Comparison of ENCODE assay signal across 20 cellular contexts in genomic region chr20:24868959-24869358, GRCh38.
DNase-seq lines count a peak whose midpoint lies in the region; ATAC-seq and TF ChIP-seq lines count a peak whose summit lies in the region.
"Had no signal": no experiment of that assay in that cellular context is flagged by ENCODE, and none has a peak within 500 bp of the region (broad histone marks: within the 10 kb centered on the region; RNA-seq: fewer than 3 reads in every experiment).

No MANE protein-coding gene starts in this region.

- 88% methylated on average over 6 of the region's 6 CpGs for WGBS in smooth muscle cell (ENCODE audit: low lambda C conversion rate)

- DNase-seq in glutamatergic neuron (no peak), upper lobe of right lung (peak; percentile 45), HCEC 1CT (no peak), smooth muscle cell (lab: John Stamatoyannopoulos, UW; ENCODE audit: unreplicated experiment) (no peak)
- DNase-seq: AML-193; Caco-2; Calu3; CD4-positive, alpha-beta T cell; CD8-positive, alpha-beta T cell; DMS53; DMS79; DND-41; GDM1 had no signal

- no peaks in the 10 kb centered on the region for H3K4me1 Mint-ChIP-seq in glutamatergic neuron (ENCODE audit: low read depth, unreplicated experiment)

- no peaks in the 10 kb centered on the region for H3K79me2 ChIP-seq in smooth muscle cell (ENCODE audit: low read depth)

- H3K27ac ChIP-seq in HEK293 (ENCODE audit: extremely low read depth, low read depth, low read length) (no peak overlapping the region), upper lobe of right lung (no peak overlapping the region), smooth muscle cell (ENCODE audit: low read depth) (no peak overlapping the region)
- H3K27ac ChIP-seq: 22Rv1; A549; BLaER1 treated with 17β-estradiol and CSF1 and Interleukin-3, amounts not matched to agents 10 nM and 100 nM; C4-2B had no signal

- H3K4me2 ChIP-seq in smooth muscle cell, result no peak overlapping the region
- H3K4me2 ChIP-seq: A549; BLaER1 treated with 17β-estradiol and CSF1 and Interleukin-3, amounts not matched to agents 10 nM and 100 nM had no signal

- no peak for ATAC-seq in upper lobe of right lung
- ATAC-seq: A549; CD8-positive, alpha-beta T cell; GM12878 had no signal

- CTCF ChIA-PET in HEK293 (lab: Yijun Ruan, JAX), result no interaction called here

- TF ChIP-seq CTCF in HEK293 (tag by site-specific recombination; IDR thresholded peaks at IDR 0.05), result no peak
- TF ChIP-seq CTCF in glutamatergic neuron (IDR thresholded peaks at IDR 0.05; ENCODE audit: partially characterized antibody, unreplicated experiment), result no peak
- no peak for TF ChIP-seq CTCF in upper lobe of right lung (IDR thresholded peaks at IDR 0.05)
- TF ChIP-seq CTCF in smooth muscle cell (IDR thresholded peaks at IDR 0.05; ENCODE audit: borderline replicate concordance, insufficient read depth, poor library complexity, severe bottlenecking), result no peak

- no peaks in the 10 kb centered on the region for H3K27me3 ChIP-seq in upper lobe of right lung
- H3K27me3 ChIP-seq in smooth muscle cell (ENCODE audit: low read depth), result no peaks in the 10 kb centered on the region

- no peak overlapping the region for H3K27ac Mint-ChIP-seq in glutamatergic neuron (ENCODE audit: unreplicated experiment)
- H3K27ac Mint-ChIP-seq: B cell; CD4-positive, alpha-beta T cell; CD8-positive, alpha-beta T cell had no signal

- no peaks in the 10 kb centered on the region for H4K20me1 ChIP-seq in smooth muscle cell (ENCODE audit: low read depth)

- no peaks in the 10 kb centered on the region for H3K27me3 Mint-ChIP-seq in glutamatergic neuron (ENCODE audit: unreplicated experiment)

- H3K36me3 ChIP-seq in HEK293 (ENCODE audit: control insufficient read depth in 2 of 2, insufficient read depth in 1 of 2, low read length in 2 of 2), result no peaks in the 10 kb centered on the region
- no peaks in the 10 kb centered on the region for H3K36me3 ChIP-seq in upper lobe of right lung
- H3K36me3 ChIP-seq in smooth muscle cell (ENCODE audit: low read depth), result no peaks in the 10 kb centered on the region

- H3F3A ChIP-seq in smooth muscle cell (ENCODE audit: low read depth), result no peaks in the 10 kb centered on the region

- H3K9ac ChIP-seq in smooth muscle cell (ENCODE audit: low read depth), result no peak overlapping the region
- H3K9ac ChIP-seq: BLaER1 treated with 17β-estradiol and CSF1 and Interleukin-3, amounts not matched to agents 10 nM and 100 nM had no signal

- POLR2A ChIA-PET in HEK293 (lab: Yijun Ruan, JAX), result no interaction called here

- H3K9me3 ChIP-seq in HEK293 (ENCODE audit: control insufficient read depth, insufficient read depth, low read depth, low read length) (no peaks in the 10 kb centered on the region), upper lobe of right lung (no peaks in the 10 kb centered on the region), smooth muscle cell (replicated peaks; ENCODE audit: low read depth) (no peaks in the 10 kb centered on the region)

- H3K36me3 Mint-ChIP-seq in glutamatergic neuron (ENCODE audit: unreplicated experiment), result peaks cover 12% of the 10 kb centered on the region
- H3K36me3 Mint-ChIP-seq: CD8-positive, alpha-beta T cell had no signal

- intact Hi-C loops in upper lobe of right lung (cut with DNase I), result no loop called here

- H2AFZ ChIP-seq in smooth muscle cell (ENCODE audit: low read depth), result no peak overlapping the region

- H3K4me3 ChIP-seq in HEK293 (ENCODE audit: low read depth, low read length) (no peak overlapping the region), upper lobe of right lung (no peak overlapping the region), smooth muscle cell (no peak overlapping the region)
- H3K4me3 ChIP-seq: A549; BLaER1 treated with 17β-estradiol and CSF1 and Interleukin-3, amounts not matched to agents 10 nM and 100 nM; GM12878 had no signal

- peaks cover 12% of the 10 kb centered on the region for H3K9me3 Mint-ChIP-seq in glutamatergic neuron (ENCODE audit: unreplicated experiment)

- H3K4me1 ChIP-seq in HEK293 (ENCODE audit: control insufficient read depth, insufficient read depth, low read length) (no peaks in the 10 kb centered on the region), upper lobe of right lung (no peaks in the 10 kb centered on the region), smooth muscle cell (ENCODE audit: low read depth) (no peaks in the 10 kb centered on the region)
- H3K4me1 ChIP-seq: A549, Caco-2 had no signal

- H3K4me3 Mint-ChIP-seq in glutamatergic neuron (ENCODE audit: unreplicated experiment), result peak overlapping the region; percentile 4
- H3K4me3 Mint-ChIP-seq: B cell; CD4-positive, alpha-beta T cell; CD8-positive, alpha-beta T cell had no signal

TF ChIP-seq in HEK293, 187 proteins besides CTCF, POLR2A, EP300 and RAD21:
- TF ChIP-seq SETDB1 (IDR thresholded peaks at IDR 0.05; ENCODE audit: insufficient read length, low read length) (no peak), ZFHX2 (tag by site-specific recombination; conservative IDR thresholded peaks at IDR 0.05) (peak; percentile 49; the same call in 1 of the 2 replicates), ZNF10 (tag by site-specific recombination; IDR thresholded peaks at IDR 0.05) (no peak), EGR2 (tag by site-specific recombination; IDR thresholded peaks at IDR 0.05; ENCODE audit: low read depth) (peak; percentile 60)
TF ChIP-seq in HEK293: peak in this region for 2.
